24 cellular contexts compared by ENCODE assay signal in genomic region chr4:14810121-14810520, GRCh38.
"Had no signal": no experiment of that assay in that cellular context is flagged by ENCODE, and none has a peak within 500 bp of the region (broad histone marks: within the 10 kb centered on the region; RNA-seq: fewer than 3 reads in every experiment).

No MANE protein-coding gene starts in this region.

- ATAC-seq: effector memory CD8-positive, alpha-beta T cell; esophagus mucosa; foreskin keratinocyte; gastrocnemius medialis; gastroesophageal sphincter; heart left ventricle had no signal

- H3K27me3 Mint-ChIP-seq: dendritic cell treated with granulocyte-macrophage colony-stimulating factor and Interleukin-4, amounts not matched to agents 40 ng/mL and 50 ng/mL, for 4 days had no signal

- H3K27ac ChIP-seq: colonic mucosa, dorsolateral prefrontal cortex, epithelial cell of prostate, esophagus squamous epithelium, foreskin keratinocyte, gastrocnemius medialis, gastroesophageal sphincter, heart left ventricle, heart right ventricle had no signal

- H3K9me3 ChIP-seq: colonic mucosa, esophagus squamous epithelium, gastrocnemius medialis, gastroesophageal sphincter, heart left ventricle, heart right ventricle had no signal

- H3K4me3 Mint-ChIP-seq: dendritic cell treated with granulocyte-macrophage colony-stimulating factor and Interleukin-4, amounts not matched to agents 40 ng/mL and 50 ng/mL, for 4 days; effector memory CD8-positive, alpha-beta T cell; endodermal cell had no signal

- H3K36me3 ChIP-seq: colonic mucosa, esophagus squamous epithelium, gastrocnemius medialis, gastroesophageal sphincter, heart left ventricle, heart right ventricle had no signal

- H3K4me1 Mint-ChIP-seq: endodermal cell had no signal

- H3K9me3 Mint-ChIP-seq: effector memory CD8-positive, alpha-beta T cell; endodermal cell had no signal

- H3K4me1 ChIP-seq: colonic mucosa, esophagus squamous epithelium, foreskin keratinocyte, gastrocnemius medialis, gastroesophageal sphincter had no signal

- H3K27ac Mint-ChIP-seq: dendritic cell treated with granulocyte-macrophage colony-stimulating factor and Interleukin-4, amounts not matched to agents 40 ng/mL and 50 ng/mL, for 4 days; effector memory CD8-positive, alpha-beta T cell; endodermal cell had no signal

- H3K27me3 ChIP-seq: colonic mucosa, dorsolateral prefrontal cortex, esophagus squamous epithelium, foreskin keratinocyte, gastrocnemius medialis, gastroesophageal sphincter, heart left ventricle, heart right ventricle had no signal

- H3K4me3 ChIP-seq: colonic mucosa, coronary artery, dorsolateral prefrontal cortex, esophagus squamous epithelium, gastrocnemius medialis, gastroesophageal sphincter, heart left ventricle, heart right ventricle had no signal

- DNase-seq: colonic mucosa; cortex of kidney; dermis blood vessel endothelial cell; dorsolateral prefrontal cortex; effector CD4-positive, alpha-beta T cell; effector CD8-positive, alpha-beta T cell; effector memory CD4-positive, alpha-beta T cell; effector memory CD8-positive, alpha-beta T cell; endodermal cell; erythroblast; esophagus squamous epithelium; foreskin fibroblast; foreskin keratinocyte; foreskin melanocyte; gastrocnemius medialis; glutamatergic neuron; head of caudate nucleus; heart left ventricle; heart right ventricle had no signal
